Comparison of ENCODE assay signal across 2 cellular contexts in the genomic region with DNA sequence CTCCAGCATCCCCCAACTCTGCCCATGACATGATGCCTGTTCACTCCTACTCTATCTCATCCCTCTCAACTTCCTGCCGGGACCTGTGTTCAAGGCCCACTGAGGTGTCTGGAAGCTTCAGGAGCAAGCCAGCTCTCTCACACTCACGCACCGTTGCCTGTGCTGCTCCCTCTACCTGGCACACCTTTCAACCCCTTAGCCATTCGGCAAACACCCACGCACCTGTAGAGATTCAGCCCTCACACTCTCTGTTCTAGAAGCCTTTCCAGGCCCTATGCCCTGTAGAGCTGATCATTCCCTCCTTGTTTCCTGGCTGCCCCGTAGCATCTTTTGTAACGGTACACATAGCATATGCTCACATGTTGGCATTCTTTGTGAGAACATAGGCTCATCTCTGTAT.
TF ChIP-seq lines count a peak whose summit lies in the region.

No MANE protein-coding gene starts in this region.

TF ChIP-seq in GM23338, 12 proteins besides CTCF, POLR2A, EP300 and RAD21 (continues in another document):
- no peak for TF ChIP-seq POLR2AphosphoS5 (IDR thresholded peaks at IDR 0.05; ENCODE audit: low read depth)
- TF ChIP-seq ZNF331 (CRISPR knock-in tag; IDR thresholded peaks at IDR 0.05; ENCODE audit: low read depth) = no peak
- TF ChIP-seq JUNB (IDR thresholded peaks at IDR 0.05; ENCODE audit: unreplicated experiment) = no peak
- TF ChIP-seq, protein P1, sequence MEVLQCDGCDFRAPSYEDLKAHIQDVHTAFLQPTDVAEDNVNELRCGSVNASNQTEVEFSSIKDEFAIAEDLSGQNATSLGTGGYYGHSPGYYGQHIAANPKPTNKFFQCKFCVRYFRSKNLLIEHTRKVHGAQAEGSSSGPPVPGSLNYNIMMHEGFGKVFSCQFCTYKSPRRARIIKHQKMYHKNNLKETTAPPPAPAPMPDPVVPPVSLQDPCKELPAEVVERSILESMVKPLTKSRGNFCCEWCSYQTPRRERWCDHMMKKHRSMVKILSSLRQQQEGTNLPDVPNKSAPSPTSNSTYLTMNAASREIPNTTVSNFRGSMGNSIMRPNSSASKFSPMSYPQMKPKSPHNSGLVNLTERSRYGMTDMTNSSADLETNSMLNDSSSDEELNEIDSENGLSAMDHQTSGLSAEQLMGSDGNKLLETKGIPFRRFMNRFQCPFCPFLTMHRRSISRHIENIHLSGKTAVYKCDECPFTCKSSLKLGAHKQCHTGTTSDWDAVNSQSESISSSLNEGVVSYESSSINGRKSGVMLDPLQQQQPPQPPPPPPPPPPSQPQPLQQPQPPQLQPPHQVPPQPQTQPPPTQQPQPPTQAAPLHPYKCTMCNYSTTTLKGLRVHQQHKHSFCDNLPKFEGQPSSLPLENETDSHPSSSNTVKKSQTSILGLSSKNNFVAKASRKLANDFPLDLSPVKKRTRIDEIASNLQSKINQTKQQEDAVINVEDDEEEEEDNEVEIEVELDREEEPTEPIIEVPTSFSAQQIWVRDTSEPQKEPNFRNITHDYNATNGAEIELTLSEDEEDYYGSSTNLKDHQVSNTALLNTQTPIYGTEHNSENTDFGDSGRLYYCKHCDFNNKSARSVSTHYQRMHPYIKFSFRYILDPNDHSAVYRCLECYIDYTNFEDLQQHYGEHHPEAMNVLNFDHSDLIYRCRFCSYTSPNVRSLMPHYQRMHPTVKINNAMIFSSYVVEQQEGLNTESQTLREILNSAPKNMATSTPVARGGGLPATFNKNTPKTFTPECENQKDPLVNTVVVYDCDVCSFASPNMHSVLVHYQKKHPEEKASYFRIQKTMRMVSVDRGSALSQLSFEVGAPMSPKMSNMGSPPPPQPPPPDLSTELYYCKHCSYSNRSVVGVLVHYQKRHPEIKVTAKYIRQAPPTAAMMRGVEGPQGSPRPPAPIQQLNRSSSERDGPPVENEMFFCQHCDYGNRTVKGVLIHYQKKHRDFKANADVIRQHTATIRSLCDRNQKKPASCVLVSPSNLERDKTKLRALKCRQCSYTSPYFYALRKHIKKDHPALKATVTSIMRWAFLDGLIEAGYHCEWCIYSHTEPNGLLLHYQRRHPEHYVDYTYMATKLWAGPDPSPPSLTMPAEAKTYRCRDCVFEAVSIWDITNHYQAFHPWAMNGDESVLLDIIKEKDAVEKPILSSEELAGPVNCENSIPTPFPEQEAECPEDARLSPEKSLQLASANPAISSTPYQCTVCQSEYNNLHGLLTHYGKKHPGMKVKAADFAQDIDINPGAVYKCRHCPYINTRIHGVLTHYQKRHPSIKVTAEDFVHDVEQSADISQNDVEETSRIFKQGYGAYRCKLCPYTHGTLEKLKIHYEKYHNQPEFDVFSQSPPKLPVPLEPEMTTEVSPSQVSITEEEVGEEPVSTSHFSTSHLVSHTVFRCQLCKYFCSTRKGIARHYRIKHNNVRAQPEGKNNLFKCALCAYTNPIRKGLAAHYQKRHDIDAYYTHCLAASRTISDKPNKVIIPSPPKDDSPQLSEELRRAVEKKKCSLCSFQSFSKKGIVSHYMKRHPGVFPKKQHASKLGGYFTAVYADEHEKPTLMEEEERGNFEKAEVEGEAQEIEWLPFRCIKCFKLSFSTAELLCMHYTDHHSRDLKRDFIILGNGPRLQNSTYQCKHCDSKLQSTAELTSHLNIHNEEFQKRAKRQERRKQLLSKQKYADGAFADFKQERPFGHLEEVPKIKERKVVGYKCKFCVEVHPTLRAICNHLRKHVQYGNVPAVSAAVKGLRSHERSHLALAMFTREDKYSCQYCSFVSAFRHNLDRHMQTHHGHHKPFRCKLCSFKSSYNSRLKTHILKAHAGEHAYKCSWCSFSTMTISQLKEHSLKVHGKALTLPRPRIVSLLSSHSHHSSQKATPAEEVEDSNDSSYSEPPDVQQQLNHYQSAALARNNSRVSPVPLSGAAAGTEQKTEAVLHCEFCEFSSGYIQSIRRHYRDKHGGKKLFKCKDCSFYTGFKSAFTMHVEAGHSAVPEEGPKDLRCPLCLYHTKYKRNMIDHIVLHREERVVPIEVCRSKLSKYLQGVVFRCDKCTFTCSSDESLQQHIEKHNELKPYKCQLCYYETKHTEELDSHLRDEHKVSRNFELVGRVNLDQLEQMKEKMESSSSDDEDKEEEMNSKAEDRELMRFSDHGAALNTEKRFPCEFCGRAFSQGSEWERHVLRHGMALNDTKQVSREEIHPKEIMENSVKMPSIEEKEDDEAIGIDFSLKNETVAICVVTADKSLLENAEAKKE (CRISPR knock-in tag; IDR thresholded peaks at IDR 0.05) = no peak
- TF ChIP-seq, protein P2, sequence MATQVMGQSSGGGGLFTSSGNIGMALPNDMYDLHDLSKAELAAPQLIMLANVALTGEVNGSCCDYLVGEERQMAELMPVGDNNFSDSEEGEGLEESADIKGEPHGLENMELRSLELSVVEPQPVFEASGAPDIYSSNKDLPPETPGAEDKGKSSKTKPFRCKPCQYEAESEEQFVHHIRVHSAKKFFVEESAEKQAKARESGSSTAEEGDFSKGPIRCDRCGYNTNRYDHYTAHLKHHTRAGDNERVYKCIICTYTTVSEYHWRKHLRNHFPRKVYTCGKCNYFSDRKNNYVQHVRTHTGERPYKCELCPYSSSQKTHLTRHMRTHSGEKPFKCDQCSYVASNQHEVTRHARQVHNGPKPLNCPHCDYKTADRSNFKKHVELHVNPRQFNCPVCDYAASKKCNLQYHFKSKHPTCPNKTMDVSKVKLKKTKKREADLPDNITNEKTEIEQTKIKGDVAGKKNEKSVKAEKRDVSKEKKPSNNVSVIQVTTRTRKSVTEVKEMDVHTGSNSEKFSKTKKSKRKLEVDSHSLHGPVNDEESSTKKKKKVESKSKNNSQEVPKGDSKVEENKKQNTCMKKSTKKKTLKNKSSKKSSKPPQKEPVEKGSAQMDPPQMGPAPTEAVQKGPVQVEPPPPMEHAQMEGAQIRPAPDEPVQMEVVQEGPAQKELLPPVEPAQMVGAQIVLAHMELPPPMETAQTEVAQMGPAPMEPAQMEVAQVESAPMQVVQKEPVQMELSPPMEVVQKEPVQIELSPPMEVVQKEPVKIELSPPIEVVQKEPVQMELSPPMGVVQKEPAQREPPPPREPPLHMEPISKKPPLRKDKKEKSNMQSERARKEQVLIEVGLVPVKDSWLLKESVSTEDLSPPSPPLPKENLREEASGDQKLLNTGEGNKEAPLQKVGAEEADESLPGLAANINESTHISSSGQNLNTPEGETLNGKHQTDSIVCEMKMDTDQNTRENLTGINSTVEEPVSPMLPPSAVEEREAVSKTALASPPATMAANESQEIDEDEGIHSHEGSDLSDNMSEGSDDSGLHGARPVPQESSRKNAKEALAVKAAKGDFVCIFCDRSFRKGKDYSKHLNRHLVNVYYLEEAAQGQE (IDR thresholded peaks at IDR 0.05; ENCODE audit: unreplicated experiment) = no peak
- no peak for TF ChIP-seq CREB1 (CRISPR knock-in tag; IDR thresholded peaks at IDR 0.05; ENCODE audit: low read depth)
- TF ChIP-seq STAT1 (IDR thresholded peaks at IDR 0.05; ENCODE audit: unreplicated experiment) = no peak
- no peak for TF ChIP-seq NANOG (IDR thresholded peaks at IDR 0.05; ENCODE audit: borderline replicate concordance)
- no peak for TF ChIP-seq EZH2 (IDR thresholded peaks at IDR 0.05; ENCODE audit: low read depth, unreplicated experiment)
- no peak for TF ChIP-seq ZNF114 (CRISPR knock-in tag; IDR thresholded peaks at IDR 0.05)

TF ChIP-seq in HepG2, 621 proteins besides CTCF, POLR2A, EP300 and RAD21:
- TF ChIP-seq GFI1 (CRISPR knock-in tag; IDR thresholded peaks at IDR 0.05; ENCODE audit: borderline replicate concordance) (no peak), REL (CRISPR knock-in tag; conservative IDR thresholded peaks at IDR 0.05) (no peak), SSRP1 (CRISPR knock-in tag; IDR thresholded peaks at IDR 0.05) (no peak), ZNF253 (CRISPR knock-in tag; IDR thresholded peaks at IDR 0.05; ENCODE audit: borderline replicate concordance) (no peak), ZFP36L1 (CRISPR knock-in tag; IDR thresholded peaks at IDR 0.05) (no peak), CENPX (CRISPR knock-in tag; IDR thresholded peaks at IDR 0.05) (no peak), SALL2 (CRISPR knock-in tag; IDR thresholded peaks at IDR 0.05) (no peak), KDM4B (CRISPR knock-in tag; IDR thresholded peaks at IDR 0.05) (no peak), HIVEP1 (CRISPR knock-in tag; IDR thresholded peaks at IDR 0.05) (no peak), ZNF598 (CRISPR knock-in tag; IDR thresholded peaks at IDR 0.05; ENCODE audit: borderline replicate concordance) (no peak), PRPF4 (IDR thresholded peaks at IDR 0.05; ENCODE audit: low read depth, low read length, poor library complexity, severe bottlenecking) (no peak), HCFC1 (IDR thresholded peaks at IDR 0.05; ENCODE audit: low read depth, low read length) (no peak)
- TF ChIP-seq, protein P3, sequence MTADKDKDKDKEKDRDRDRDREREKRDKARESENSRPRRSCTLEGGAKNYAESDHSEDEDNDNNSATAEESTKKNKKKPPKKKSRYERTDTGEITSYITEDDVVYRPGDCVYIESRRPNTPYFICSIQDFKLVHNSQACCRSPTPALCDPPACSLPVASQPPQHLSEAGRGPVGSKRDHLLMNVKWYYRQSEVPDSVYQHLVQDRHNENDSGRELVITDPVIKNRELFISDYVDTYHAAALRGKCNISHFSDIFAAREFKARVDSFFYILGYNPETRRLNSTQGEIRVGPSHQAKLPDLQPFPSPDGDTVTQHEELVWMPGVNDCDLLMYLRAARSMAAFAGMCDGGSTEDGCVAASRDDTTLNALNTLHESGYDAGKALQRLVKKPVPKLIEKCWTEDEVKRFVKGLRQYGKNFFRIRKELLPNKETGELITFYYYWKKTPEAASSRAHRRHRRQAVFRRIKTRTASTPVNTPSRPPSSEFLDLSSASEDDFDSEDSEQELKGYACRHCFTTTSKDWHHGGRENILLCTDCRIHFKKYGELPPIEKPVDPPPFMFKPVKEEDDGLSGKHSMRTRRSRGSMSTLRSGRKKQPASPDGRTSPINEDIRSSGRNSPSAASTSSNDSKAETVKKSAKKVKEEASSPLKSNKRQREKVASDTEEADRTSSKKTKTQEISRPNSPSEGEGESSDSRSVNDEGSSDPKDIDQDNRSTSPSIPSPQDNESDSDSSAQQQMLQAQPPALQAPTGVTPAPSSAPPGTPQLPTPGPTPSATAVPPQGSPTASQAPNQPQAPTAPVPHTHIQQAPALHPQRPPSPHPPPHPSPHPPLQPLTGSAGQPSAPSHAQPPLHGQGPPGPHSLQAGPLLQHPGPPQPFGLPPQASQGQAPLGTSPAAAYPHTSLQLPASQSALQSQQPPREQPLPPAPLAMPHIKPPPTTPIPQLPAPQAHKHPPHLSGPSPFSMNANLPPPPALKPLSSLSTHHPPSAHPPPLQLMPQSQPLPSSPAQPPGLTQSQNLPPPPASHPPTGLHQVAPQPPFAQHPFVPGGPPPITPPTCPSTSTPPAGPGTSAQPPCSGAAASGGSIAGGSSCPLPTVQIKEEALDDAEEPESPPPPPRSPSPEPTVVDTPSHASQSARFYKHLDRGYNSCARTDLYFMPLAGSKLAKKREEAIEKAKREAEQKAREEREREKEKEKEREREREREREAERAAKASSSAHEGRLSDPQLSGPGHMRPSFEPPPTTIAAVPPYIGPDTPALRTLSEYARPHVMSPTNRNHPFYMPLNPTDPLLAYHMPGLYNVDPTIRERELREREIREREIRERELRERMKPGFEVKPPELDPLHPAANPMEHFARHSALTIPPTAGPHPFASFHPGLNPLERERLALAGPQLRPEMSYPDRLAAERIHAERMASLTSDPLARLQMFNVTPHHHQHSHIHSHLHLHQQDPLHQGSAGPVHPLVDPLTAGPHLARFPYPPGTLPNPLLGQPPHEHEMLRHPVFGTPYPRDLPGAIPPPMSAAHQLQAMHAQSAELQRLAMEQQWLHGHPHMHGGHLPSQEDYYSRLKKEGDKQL (CRISPR knock-in tag; IDR thresholded peaks at IDR 0.05; ENCODE audit: low read depth) = no peak
